In the genomic region with DNA sequence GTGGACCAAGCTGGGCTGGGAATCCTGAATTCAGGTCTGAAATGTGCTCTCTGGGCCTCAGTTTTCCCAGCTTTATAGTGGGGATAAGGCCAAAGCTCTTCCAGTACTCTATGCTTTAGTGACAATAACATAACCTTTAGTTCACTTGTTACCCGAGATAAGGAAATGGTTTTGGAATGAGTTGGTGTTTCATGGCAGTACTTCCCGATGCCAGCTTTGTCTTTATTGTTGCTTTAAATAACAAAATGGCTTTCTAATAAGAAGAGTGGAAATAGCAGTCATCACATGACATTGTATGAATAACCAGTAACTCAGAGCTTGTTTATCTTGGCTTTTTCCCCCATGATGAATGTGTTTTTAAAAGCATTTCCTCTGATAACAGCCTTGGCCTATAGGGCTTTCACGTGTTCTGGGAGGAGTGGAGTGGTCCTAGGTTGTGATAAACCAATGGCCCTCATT, we compare ENCODE assay signal across 12 cellular contexts. TPM values are rescaled to one million over a fixed set of nuclear protein-coding genes. Genes with fewer than 3 reads are reported as not detected.
A peak's percentile ranks its signal among the peaks of the same experiment; 100 is the strongest.
DNase-seq lines count a peak whose midpoint lies in the region; TF ChIP-seq lines count a peak whose summit lies in the region.
"Had no signal": no experiment of that assay in that cellular context is flagged by ENCODE, and none has a peak within 500 bp of the region (broad histone marks: within the 10 kb centered on the region; RNA-seq: fewer than 3 reads in every experiment).

No MANE protein-coding gene starts in this region.

- H3K4me1 Mint-ChIP-seq in chondrocyte (ENCODE audit: low read depth) = peaks cover 3% of the 10 kb centered on the region
- H3K4me1 Mint-ChIP-seq: central memory CD8-positive, alpha-beta T cell had no signal

- H4K20me1 ChIP-seq in OCI-LY7 (ENCODE audit: insufficient read depth, low read length) = no peaks in the 10 kb centered on the region

- no TSS peak for BruUV-seq in OCI-LY7 (replicated peaks; lab: Mats Ljungman, UMichigan)

- peak; percentile 8 for DNase-seq in AG10803 (ENCODE audit: low read depth)
- DNase-seq in NCI-H2029 (lab: John Stamatoyannopoulos, UW) = peak; percentile 71
- no peak for DNase-seq in chondrocyte (ENCODE audit: low spot score)
- peak; percentile 26 for DNase-seq in left kidney (ENCODE audit: low read depth, low spot score)
- no peak for DNase-seq in suprapubic skin (ENCODE audit: low spot score in 2 of 2)
- no peak for DNase-seq in HT-29 (ENCODE audit: low spot score)
- DNase-seq in OCI-LY7 (ENCODE audit: low spot score) = no peak
- DNase-seq in DMS 273 (lab: John Stamatoyannopoulos, UW; ENCODE audit: unreplicated experiment) = no peak
- DNase-seq: KBM-7, NCI-H2227 treated with DMSO at 0.1 percent for 48 hours, thyroid gland had no signal

- H3K4me3 ChIP-seq in AG10803 (ENCODE audit: low read length) (no peak overlapping the region), suprapubic skin (no peak overlapping the region), OCI-LY7 (ENCODE audit: low read depth, low read length, poor library complexity, severe bottlenecking) (no peak overlapping the region)
- H3K4me3 ChIP-seq: thyroid gland had no signal

- H3K27me3 Mint-ChIP-seq in chondrocyte (ENCODE audit: low read depth) = no peaks in the 10 kb centered on the region

- POLR2A ChIA-PET in OCI-LY7 (lab: Charles Lee) = no interaction called here

- no peaks in the 10 kb centered on the region for H3K4me1 ChIP-seq in suprapubic skin
- no peaks in the 10 kb centered on the region for H3K4me1 ChIP-seq in OCI-LY7 (ENCODE audit: insufficient read depth, low read length, poor library complexity, severe bottlenecking)

- H3K9me2 ChIP-seq in OCI-LY7 (ENCODE audit: insufficient read depth, low read length) = no peaks in the 10 kb centered on the region

- 69% methylated on average over 3 of the region's 3 CpGs for WGBS in suprapubic skin

- H3K4me3 Mint-ChIP-seq in chondrocyte (ENCODE audit: unreplicated experiment) = no peak overlapping the region
- H3K4me3 Mint-ChIP-seq: central memory CD8-positive, alpha-beta T cell had no signal

- intact Hi-C loops in OCI-LY7 (cut with micrococcal nuclease; ENCODE audit: unreplicated experiment) = no loop called here

- no peak for TF ChIP-seq POLR2A in suprapubic skin (IDR thresholded peaks at IDR 0.05)

- peak overlapping the region; percentile 79 for H3K27ac Mint-ChIP-seq in chondrocyte (ENCODE audit: unreplicated experiment)

- H3K9me3 ChIP-seq in suprapubic skin = peaks cover 3% of the 10 kb centered on the region
- H3K9me3 ChIP-seq in OCI-LY7 (ENCODE audit: low read length) = no peaks in the 10 kb centered on the region
- H3K9me3 ChIP-seq: thyroid gland had no signal

- no peak overlapping the region for H2AFZ ChIP-seq in OCI-LY7 (ENCODE audit: low read length)

- no peaks in the 10 kb centered on the region for H3K27me3 ChIP-seq in suprapubic skin
- H3K27me3 ChIP-seq: thyroid gland had no signal

- H3K4me2 ChIP-seq in OCI-LY7 (ENCODE audit: low read length) = no peak overlapping the region

- CTCF ChIA-PET in OCI-LY7 (lab: Charles Lee; ENCODE audit: unreplicated experiment) = no interaction called here

- H3K9me3 Mint-ChIP-seq in chondrocyte (ENCODE audit: low read depth) = peaks cover 42% of the 10 kb centered on the region

- H3K36me3 ChIP-seq in suprapubic skin (no peaks in the 10 kb centered on the region), OCI-LY7 (ENCODE audit: insufficient read depth, low read length) (no peaks in the 10 kb centered on the region)
- H3K36me3 ChIP-seq: thyroid gland had no signal

- TF ChIP-seq CTCF in AG10803 (conservative IDR thresholded peaks at IDR 0.05; ENCODE audit: low read length) = no peak
- TF ChIP-seq CTCF in chondrocyte (IDR thresholded peaks at IDR 0.05) = no peak
- no peak for TF ChIP-seq CTCF in suprapubic skin (IDR thresholded peaks at IDR 0.05)
- no peak for TF ChIP-seq CTCF in OCI-LY7 (conservative IDR thresholded peaks at IDR 0.05; ENCODE audit: low read length)

- H3K36me3 Mint-ChIP-seq in chondrocyte (ENCODE audit: low read depth) = peaks cover 15% of the 10 kb centered on the region

- no peaks in the 10 kb centered on the region for H3K79me2 ChIP-seq in OCI-LY7 (ENCODE audit: insufficient read depth, low read depth, low read length)

- H3K27ac ChIP-seq in suprapubic skin (no peak overlapping the region), OCI-LY7 (ENCODE audit: low read depth, low read length, poor library complexity, severe bottlenecking) (no peak overlapping the region)
- H3K27ac ChIP-seq: thyroid gland had no signal

- no peak for TF ChIP-seq EP300 in suprapubic skin (IDR thresholded peaks at IDR 0.05)

RNA-seq across cellular contexts. Expression of gene ZNF618, which starts 53.6 kb away (rescaled TPM):
- total RNA-seq in chondrocyte (25.5 to 35.5 TPM (median 27.3 TPM) in 3 replicates), suprapubic skin (1 to 10 TPM; 2.9 to 5.8 (median 4.2) TPM), OCI-LY7 (2022) (not detected in 2 replicates)
- total RNA-seq in HT-29 (2014; rRNA removed; shearing (Covaris generic)) = 0.20 and 0.39 TPM in 2 replicates
- not detected in 2 replicates for total RNA-seq in OCI-LY7 (2014; rRNA removed; shearing (Covaris generic))

Comparison
In these comparisons a context has a peak if more than half of its experiments do, and no peak if none do; other contexts are left out.
1. DNase-seq: peak in AG10803 (single experiment), NCI-H2029 (single experiment) and left kidney (single experiment); none in chondrocyte (single experiment), suprapubic skin (0 of 2), HT-29 (single experiment), OCI-LY7 (single experiment) and DMS 273 (single experiment).